Comparison of ENCODE assay signal across 11 cellular contexts in genomic region chr4:70637239-70637920, GRCh38. TPM values are rescaled to one million over a fixed set of nuclear protein-coding genes. Genes with fewer than 3 reads are reported as not detected.
DNase-seq lines count a peak whose midpoint lies in the region; ATAC-seq and TF ChIP-seq lines count a peak whose summit lies in the region.
"Had no signal": no experiment of that assay in that cellular context is flagged by ENCODE, and none has a peak within 500 bp of the region (broad histone marks: within the 10 kb centered on the region; RNA-seq: fewer than 3 reads in every experiment).

No MANE protein-coding gene starts in this region.

- H3K9ac ChIP-seq in GM23248 (no peak overlapping the region), OCI-LY3 (ENCODE audit: low read length) (peak overlapping the region; percentile 35)

- no peak overlapping the region for H3K4me2 ChIP-seq in GM23248 (ENCODE audit: unreplicated experiment)
- H3K4me2 ChIP-seq in OCI-LY3 (ENCODE audit: low read length), result peak overlapping the region; percentile 76

- intact Hi-C loops in thyroid gland (cut with DNase I), result no loop called here

- H3K79me2 ChIP-seq in GM23248 (ENCODE audit: insufficient read depth) (no peaks in the 10 kb centered on the region), OCI-LY3 (ENCODE audit: low read length) (no peaks in the 10 kb centered on the region)

- peak; percentile 88 for ATAC-seq in left lobe of liver
- ATAC-seq: naive thymus-derived CD4-positive, alpha-beta T cell had no signal

- no peaks in the 10 kb centered on the region for H3F3A ChIP-seq in GM23248 (ENCODE audit: insufficient read depth)

- H3K27me3 ChIP-seq in GM23248 (replicated peaks; ENCODE audit: insufficient read depth), result no peaks in the 10 kb centered on the region
- H3K27me3 ChIP-seq in OCI-LY3 (ENCODE audit: low read depth, low read length), result no peaks in the 10 kb centered on the region
- H3K27me3 ChIP-seq in thyroid gland, result no peaks in the 10 kb centered on the region

- no peaks in the 10 kb centered on the region for H3K9me2 ChIP-seq in GM23248 (ENCODE audit: insufficient read depth)

- in situ Hi-C loops in GM23248 (cut with MboI), result no loop called here

- H3K27ac ChIP-seq in GM23248 (no peak overlapping the region), OCI-LY3 (ENCODE audit: low read length) (peak overlapping the region; percentile 33; the same call in 1 of the 2 replicates), thyroid gland (no peak overlapping the region)

- no peaks in the 10 kb centered on the region for H4K20me1 ChIP-seq in GM23248 (ENCODE audit: insufficient read depth)
- no peaks in the 10 kb centered on the region for H4K20me1 ChIP-seq in OCI-LY3 (ENCODE audit: insufficient read depth, low read length)

- H3K4me3 ChIP-seq in GM23248, result no peak overlapping the region
- H3K4me3 ChIP-seq in OCI-LY3 (ENCODE audit: low read length), result peak overlapping the region; percentile 44
- no peak overlapping the region for H3K4me3 ChIP-seq in thyroid gland (replicated peaks in 1 of 3)

- no peak for TF ChIP-seq CTCF in OCI-LY3 (IDR thresholded peaks at IDR 0.05; ENCODE audit: low read depth, low read length)
- no peak for TF ChIP-seq CTCF in thyroid gland (IDR thresholded peaks at IDR 0.05)

- peak; percentile 21 for DNase-seq in AG08396 (ENCODE audit: low spot score)
- peak; percentile 2 for DNase-seq in GM23248
- no peak for DNase-seq in left lobe of liver (ENCODE audit: low spot score)
- DNase-seq in thyroid gland, result no peak
- no peak for DNase-seq in C1 segment of cervical spinal cord (lab: John Stamatoyannopoulos, UW)
- no peak for DNase-seq in T-helper 2 cell
- no peak for DNase-seq in stimulated activated CD4-positive, alpha-beta T cell treated with anti-CD3 and anti-CD28 coated beads, Interleukin-4, amount 100 ng/mL, for 4 hours
- DNase-seq: naive thymus-derived CD4-positive, alpha-beta T cell had no signal

- 26 to 33% methylated on average over 8 of the region's 8 CpGs for WGBS in GM23248 (ENCODE audit: low coverage in 1 of 2, low lambda C conversion rate in 2 of 2, missing lambda C conversion rate in 2 of 2), 2 experiments
- 65 to 69% methylated on average over 8 of the region's 8 CpGs for WGBS in thyroid gland, 2 donors

- peak overlapping the region; percentile 71 for H2AFZ ChIP-seq in GM23248
- peak overlapping the region; percentile 99 for H2AFZ ChIP-seq in OCI-LY3 (ENCODE audit: low read depth, low read length)

- TF ChIP-seq POLR2A in thyroid gland (IDR thresholded peaks at IDR 0.05), result no peak

- H3K4me1 ChIP-seq in GM23248 (ENCODE audit: insufficient read depth) (0 out of 2 replicates have a peak, but pooled peaks cover 2% of the 10 kb centered on the region), OCI-LY3 (ENCODE audit: low read length) (peaks cover 39% of the 10 kb centered on the region), thyroid gland (no peaks in the 10 kb centered on the region)

- H3K36me3 ChIP-seq in GM23248 (ENCODE audit: low read depth), result no peaks in the 10 kb centered on the region
- no peaks in the 10 kb centered on the region for H3K36me3 ChIP-seq in OCI-LY3 (replicated peaks; ENCODE audit: low read depth, low read length)
- H3K36me3 ChIP-seq in thyroid gland, result no peaks in the 10 kb centered on the region

- no peaks in the 10 kb centered on the region for H3K9me3 ChIP-seq in GM23248 (ENCODE audit: low read depth)
- H3K9me3 ChIP-seq in OCI-LY3 (ENCODE audit: insufficient read depth, low read length), result no peaks in the 10 kb centered on the region
- H3K9me3 ChIP-seq in thyroid gland, result no peaks in the 10 kb centered on the region

RNA-seq across cellular contexts. Expression of gene ENAM, which starts 8.8 kb away (rescaled TPM):
- total RNA-seq in GM23248 (2014; rRNA removed; shearing (Covaris generic)), result not detected in 2 replicates
- polyA plus RNA-seq in GM23248 (2016; fragmentation: Nextera tagmentation; extraction: Ambion mirVana), result not detected in 2 replicates
- total RNA-seq in left lobe of liver, result 0.25 TPM
- total RNA-seq in thyroid gland, result under 1 TPM in 2 of 4 donors, not detected in 2; under 0.01 to 0.10 TPM
- total RNA-seq: activated CD8-positive, alpha-beta memory T cell treated with anti-CD3 and anti-CD28 coated beads for 36 hours; naive thymus-derived CD4-positive, alpha-beta T cell; RPMI7951 had no signal
- polyA plus RNA-seq: naive thymus-derived CD4-positive, alpha-beta T cell had no signal

RNA-seq across cellular contexts. Expression of gene JCHAIN, which starts 28.9 kb away (rescaled TPM):
- total RNA-seq in GM23248 (2014; rRNA removed; shearing (Covaris generic)), result 2.3 and 3.0 TPM in 2 replicates
- 4.7 and 4.9 TPM in 2 replicates for polyA plus RNA-seq in GM23248 (2016; fragmentation: Nextera tagmentation; extraction: Ambion mirVana)
- total RNA-seq in left lobe of liver (8.0 TPM), thyroid gland (100 to 1,000 TPM in 1 of 4 donors, 1 to 10 TPM in 1, under 1 TPM in 1, not detected in 1; 0.67 to 154 (median 3.7) TPM)
- total RNA-seq: activated CD8-positive, alpha-beta memory T cell treated with anti-CD3 and anti-CD28 coated beads for 36 hours; RPMI7951 had no signal

RNA-seq across cellular contexts. Expression of gene AMBN, which starts 45.3 kb away (rescaled TPM):
- not detected in 2 replicates for total RNA-seq in GM23248 (2014; rRNA removed; shearing (Covaris generic))
- not detected in 2 replicates for polyA plus RNA-seq in GM23248 (2016; fragmentation: Nextera tagmentation; extraction: Ambion mirVana)
- total RNA-seq in left lobe of liver, result not detected
- not detected for total RNA-seq in thyroid gland
- total RNA-seq: activated CD8-positive, alpha-beta memory T cell treated with anti-CD3 and anti-CD28 coated beads for 36 hours; naive thymus-derived CD4-positive, alpha-beta T cell; RPMI7951 had no signal
- polyA plus RNA-seq: naive thymus-derived CD4-positive, alpha-beta T cell had no signal

RNA-seq across cellular contexts. Expression of gene UTP3, which starts 51.0 kb away (rescaled TPM):
- 22.8 and 27.1 TPM in 2 replicates for total RNA-seq in GM23248 (2014; rRNA removed; shearing (Covaris generic))
- 17.8 and 19.2 TPM in 2 replicates for polyA plus RNA-seq in GM23248 (2016; fragmentation: Nextera tagmentation; extraction: Ambion mirVana)
- total RNA-seq in left lobe of liver (11.5 TPM), thyroid gland (10 to 100 TPM; 12.4 to 17.7 (median 15.5) TPM)

Comparison
In these comparisons a context has a peak if more than half of its experiments do, and no peak if none do; other contexts are left out.
1. DNase-seq: peak in AG08396 (single experiment) and GM23248 (single experiment); none in left lobe of liver (single experiment), thyroid gland (0 of 2), C1 segment of cervical spinal cord (0 of 14), T-helper 2 cell (0 of 5) and stimulated activated CD4-positive, alpha-beta T cell treated with anti-CD3 and anti-CD28 coated beads, Interleukin-4, amount 100 ng/mL, for 4 hours (0 of 2).